ENCODE assay signal across 8 cellular contexts in the genomic region with DNA sequence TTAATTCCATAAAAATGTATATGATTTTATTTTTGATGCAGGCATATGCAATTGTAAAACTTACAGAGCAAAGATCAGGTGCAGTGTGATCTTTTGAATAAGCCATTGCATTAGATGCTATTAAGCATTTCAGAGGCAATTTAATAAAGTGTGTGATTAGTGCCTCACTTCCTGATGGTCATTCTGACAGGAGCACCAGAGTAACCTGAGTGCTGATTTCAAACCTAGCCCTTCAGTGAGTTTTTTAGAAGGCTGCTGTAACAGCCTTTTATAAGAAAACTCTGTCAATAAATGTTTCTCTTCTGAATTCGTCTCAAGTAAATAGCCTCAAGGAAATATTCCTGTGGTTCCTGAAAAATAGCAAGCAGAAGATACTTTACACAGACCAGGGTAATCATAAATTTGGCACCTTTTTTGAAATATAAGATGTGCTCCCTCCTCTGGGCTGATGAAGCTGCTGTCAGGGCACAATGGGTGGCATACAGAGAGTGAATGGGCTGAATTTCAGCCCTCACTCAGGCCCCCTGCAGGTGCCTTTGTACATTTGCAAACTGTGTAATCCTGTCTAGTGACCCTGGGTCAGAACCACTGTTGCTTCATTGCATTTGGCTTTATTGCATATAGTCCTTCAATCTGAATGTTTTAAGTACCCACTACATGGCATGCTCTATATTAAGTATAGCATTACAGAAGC.
DNase-seq lines count a peak whose midpoint lies in the region; ATAC-seq, FAIRE-seq and TF ChIP-seq lines count a peak whose summit lies in the region.

No MANE protein-coding gene starts in this region.

- H3K4me2 ChIP-seq in keratinocyte (ENCODE audit: control insufficient read depth, extremely low read depth, insufficient read depth, low read depth, low read length), result no peak overlapping the region

- no peaks in the 10 kb centered on the region for H4K20me1 ChIP-seq in keratinocyte (ENCODE audit: control insufficient read depth, extremely low read depth, insufficient read depth, low read length)

- H3K79me2 ChIP-seq in keratinocyte (ENCODE audit: control insufficient read depth, insufficient read depth, low read length), result no peaks in the 10 kb centered on the region

- no peak for FAIRE-seq in keratinocyte (lab: Jason Lieb, UNC)

- no peak overlapping the region for H3K9ac ChIP-seq in keratinocyte (ENCODE audit: control insufficient read depth, extremely low read depth, insufficient read depth, low read length)

- H3K9me1 ChIP-seq in keratinocyte (ENCODE audit: control insufficient read depth, extremely low read depth, insufficient read depth, low read length), result no peaks in the 10 kb centered on the region

- H3K36me3 ChIP-seq in left ventricle myocardium inferior (no peaks in the 10 kb centered on the region), heart left ventricle (no peaks in the 10 kb centered on the region), keratinocyte (ENCODE audit: control insufficient read depth in 2 of 2, extremely low read depth in 1 of 2, insufficient read depth in 2 of 2, low read length in 2 of 2) (no peaks in the 10 kb centered on the region)

- WGBS in heart left ventricle, 4 donors, result 75 to 91% (median 81%) methylated on average over 1 of the region's 1 CpG

- ATAC-seq in heart left ventricle (no peak), HG03039 (IDR thresholded peaks at IDR 0.05; ENCODE audit: unreplicated experiment) (peak; percentile 78), GM18873 (IDR thresholded peaks at IDR 0.05; ENCODE audit: low FRiP score, unreplicated experiment) (no peak)

- intact Hi-C loops in left ventricle myocardium inferior (cut with micrococcal nuclease) (no loop called here), heart left ventricle (cut with DNase I) (no loop called here)

- no peak overlapping the region for H2AFZ ChIP-seq in keratinocyte (ENCODE audit: control insufficient read depth, low read length)

- no peak for TF ChIP-seq POLR2A in heart left ventricle (IDR thresholded peaks at IDR 0.05)

- no peaks in the 10 kb centered on the region for H3K27me3 ChIP-seq in left ventricle myocardium inferior (ENCODE audit: low read depth)
- H3K27me3 ChIP-seq in heart left ventricle, result no peaks in the 10 kb centered on the region
- no peaks in the 10 kb centered on the region for H3K27me3 ChIP-seq in keratinocyte (ENCODE audit: control insufficient read depth, extremely low read depth, insufficient read depth, low read length)

- DNase-seq in left ventricle myocardium inferior (no peak), heart left ventricle (no peak), RKO (ENCODE audit: low spot score) (peak; percentile 25), keratinocyte (ENCODE audit: low read depth, low spot score) (no peak), HPDE6-E6E7 (ENCODE audit: extremely low spot score) (no peak)
- no peak for DNase-seq in activated CD4-positive, CD25-positive, alpha-beta regulatory T cell (lab: John Stamatoyannopoulos, UW)

- TF ChIP-seq CTCF in left ventricle myocardium inferior (IDR thresholded peaks at IDR 0.05; ENCODE audit: borderline replicate concordance), result peak; percentile 29
- TF ChIP-seq CTCF in heart left ventricle (IDR thresholded peaks at IDR 0.05), result peak in 4 of 12 donors; percentile 9 to 31 (median 16)
- TF ChIP-seq CTCF in keratinocyte (optimal IDR thresholded peaks at IDR 0.05 in 1 of 3, IDR thresholded peaks at IDR 0.05 in 1 of 3, conservative IDR thresholded peaks at IDR 0.05 in 1 of 3; ENCODE audit: extremely low read depth in 1 of 3, insufficient read depth in 2 of 3, low read length in 3 of 3), result peak; percentile 30 to 56 (median 50)

- H3K27ac ChIP-seq in left ventricle myocardium inferior (replicated peaks) (peak overlapping the region; percentile 10), heart left ventricle (peak overlapping the region in 1 of 12 donors; percentile 70), keratinocyte (ENCODE audit: control insufficient read depth, insufficient read depth, low read length) (no peak overlapping the region)

- H3K4me3 ChIP-seq in left ventricle myocardium inferior (no peak overlapping the region), heart left ventricle (no peak overlapping the region), keratinocyte (ENCODE audit: control insufficient read depth in 2 of 3, extremely low read depth in 1 of 3, insufficient read depth in 2 of 3, low read depth in 1 of 3, low read length in 3 of 3) (no peak overlapping the region)

- H3K9me3 ChIP-seq in left ventricle myocardium inferior (replicated peaks) (no peaks in the 10 kb centered on the region), heart left ventricle (no peaks in the 10 kb centered on the region), keratinocyte (ENCODE audit: control insufficient read depth, low read depth, low read length) (no peaks in the 10 kb centered on the region)

- H3K4me1 ChIP-seq in left ventricle myocardium inferior, result peaks cover 40% of the 10 kb centered on the region
- peaks cover 0 to 44% (median 20%) of the 10 kb centered on the region in 12 donors for H3K4me1 ChIP-seq in heart left ventricle
- H3K4me1 ChIP-seq in keratinocyte (ENCODE audit: control insufficient read depth, extremely low read depth, insufficient read depth, low read length), result peaks cover 6% of the 10 kb centered on the region

- dilution Hi-C loops in keratinocyte (cut with MboI; ENCODE audit: extremely low pct_ligation_motif_present, low sequenced_read_pairs), result no loop called here
